ENCODE assay signal across 20 cellular contexts in genomic region chr19:55050749-55051532, GRCh38. TPM values are rescaled to one million over a fixed set of nuclear protein-coding genes. Genes with fewer than 3 reads are reported as not detected.
DNase-seq lines count a peak whose midpoint lies in the region; ATAC-seq, FAIRE-seq and TF ChIP-seq lines count a peak whose summit lies in the region.
"Had no signal": no experiment of that assay in that cellular context is flagged by ENCODE, and none has a peak within 500 bp of the region (broad histone marks: within the 10 kb centered on the region; RNA-seq: fewer than 3 reads in every experiment).

No MANE protein-coding gene starts in this region.

- H2BK12ac ChIP-seq in neuronal stem cell (ENCODE audit: low read length): no peak overlapping the region

- intact Hi-C loops in K562 (cut with micrococcal nuclease) (no loop called here), esophagus squamous epithelium (cut with DNase I) (no loop called here)

- H2AFZ ChIP-seq in K562 (ENCODE audit: low read depth, low read length) (no peak overlapping the region), neuronal stem cell (ENCODE audit: low read length) (no peak overlapping the region)

- H4K8ac ChIP-seq in neuronal stem cell (ENCODE audit: low read depth, low read length): no peak overlapping the region

- H3K18ac ChIP-seq in neuronal stem cell (ENCODE audit: low read length): peak overlapping the region; percentile 38

- TF ChIP-seq CTCF in K562 (IDR thresholded peaks at IDR 0.05 in 2 of 3, conservative IDR thresholded peaks at IDR 0.05 in 1 of 3; ENCODE audit: insufficient read depth in 2 of 3, low read depth in 1 of 3, low read length in 3 of 3) (no peak), esophagus squamous epithelium (IDR thresholded peaks at IDR 0.05) (no peak)

- in situ Hi-C loops in K562 (cut with MboI): no loop called here

- H3K9ac ChIP-seq in K562 (ENCODE audit: insufficient read depth in 1 of 2, low read depth in 2 of 2, low read length in 2 of 2) (no peak overlapping the region), neuronal stem cell (ENCODE audit: low read depth, low read length, poor library complexity) (no peak overlapping the region)

- 96% methylated on average over 22 of the region's 25 CpGs for WGBS in K562 (ENCODE audit: insufficient coverage, low coverage, missing lambda C conversion rate)
- WGBS in esophagus squamous epithelium, 2 donors: 90 to 94% methylated on average over 22 to 24 of the region's 25 CpGs
- no CpG with 5 or more reads among the region's 25 CpGs for WGBS in neuronal stem cell (ENCODE audit: extremely low coverage in 2 of 2, insufficient read length in 2 of 2, insufficient replicate concordance in 1 of 2), 2 donors

- H3K14ac ChIP-seq in neuronal stem cell (ENCODE audit: low read length): no peak overlapping the region

- POLR2A ChIA-PET in K562 (lab: Yijun Ruan, JAX): interaction anchor here (1.1 kb wide), 1 partner anchor 109 kb away, joined by 3 read pairs; no protein-coding TSS in a partner anchor

- DNase-seq in K562 (ENCODE audit: extremely low read depth in 1 of 4, low spot score in 3 of 4) (no peak), esophagus squamous epithelium (lab: John Stamatoyannopoulos, UW) (no peak), neuronal stem cell (ENCODE audit: low spot score) (no peak), dermis blood vessel endothelial cell (no peak)
- DNase-seq: ACHN; BE2C; C1 segment of cervical spinal cord; Caco-2; CD4-positive, CD25-positive, alpha-beta regulatory T cell; CD8-positive, alpha-beta memory T cell; DMS153; DMS79; GDM1; GOT3; H9 had no signal

- CTCF ChIA-PET in K562 (lab: Yijun Ruan, JAX; ENCODE audit: low intra/inter-chr PET ratio): no interaction called here

- no peak overlapping the region for H3K23ac ChIP-seq in neuronal stem cell (ENCODE audit: low read depth, low read length, poor library complexity)

- H3K4me2 ChIP-seq in K562 (ENCODE audit: insufficient read depth, low read length): no peak overlapping the region
- no peak overlapping the region for H3K4me2 ChIP-seq in neuronal stem cell (ENCODE audit: insufficient read depth, low read length, poor library complexity, severe bottlenecking)

- no peak overlapping the region for H2BK120ac ChIP-seq in neuronal stem cell (ENCODE audit: low read depth, low read length)

- H2BK5ac ChIP-seq in neuronal stem cell (ENCODE audit: low read length): no peak overlapping the region

- 0 out of 2 replicates have a peak, but pooled peaks cover 10% of the 10 kb centered on the region for H4K20me1 ChIP-seq in K562 (replicated peaks; ENCODE audit: control insufficient read depth, insufficient read depth, low read length)

- H3K4ac ChIP-seq in neuronal stem cell (ENCODE audit: low read length): no peak overlapping the region

- TF ChIP-seq POLR2A in K562 (conservative IDR thresholded peaks at IDR 0.05) (no peak), esophagus squamous epithelium (IDR thresholded peaks at IDR 0.05) (no peak)

- H2BK15ac ChIP-seq in neuronal stem cell (ENCODE audit: low read length): no peak overlapping the region

- H3K27ac ChIP-seq in K562 (ENCODE audit: extremely low read depth, low read depth, low read length): no peak overlapping the region
- peak overlapping the region in 3 of 4 donors; percentile 42 to 68 (median 53) for H3K27ac ChIP-seq in esophagus squamous epithelium
- H3K27ac ChIP-seq in neuronal stem cell (replicated peaks; ENCODE audit: low read length): no peak overlapping the region

- H3K4me3 ChIP-seq in K562: no peak overlapping the region
- no peak overlapping the region for H3K4me3 ChIP-seq in esophagus squamous epithelium
- no peak overlapping the region for H3K4me3 ChIP-seq in neuronal stem cell (ENCODE audit: low read length in 2 of 2)

- BruUV-seq in K562 (replicated peaks; lab: Mats Ljungman, UMichigan): no TSS peak

- H3K4me1 ChIP-seq in K562 (replicated peaks in 1 of 2; ENCODE audit: control insufficient read depth in 2 of 2, insufficient read depth in 2 of 2, low read length in 2 of 2) (peaks cover 0 to 11% of the 10 kb centered on the region in 2 experiments; a peak in 2 of 5 replicates), esophagus squamous epithelium (no peaks in the 10 kb centered on the region), neuronal stem cell (ENCODE audit: control insufficient read depth in 2 of 2, insufficient read depth in 1 of 2, low read depth in 1 of 2, low read length in 2 of 2) (no peaks in the 10 kb centered on the region)
- H3K4me1 ChIP-seq: BE2C, Caco-2 had no signal

- peaks cover 16% of the 10 kb centered on the region; the same call in 2 of the 3 replicates for H3K79me2 ChIP-seq in K562 (ENCODE audit: control insufficient read depth, insufficient read depth, low read length)

- TF ChIP-seq RAD21 in K562 (CRISPR knock-in tag; conservative IDR thresholded peaks at IDR 0.05 in 1 of 2, IDR thresholded peaks at IDR 0.05 in 1 of 2): no peak

- H4K91ac ChIP-seq in neuronal stem cell (ENCODE audit: low read depth, low read length, poor library complexity): no peak overlapping the region

- no peak for TF ChIP-seq EP300 in K562 (IDR thresholded peaks at IDR 0.05; ENCODE audit: low read length)

- ATAC-seq in K562: no peak; the same call in 2 of the 3 replicates
- ATAC-seq in GM21526 (IDR thresholded peaks at IDR 0.05; ENCODE audit: low FRiP score, unreplicated experiment): no peak
- ATAC-seq in HG03354 (IDR thresholded peaks at IDR 0.05; ENCODE audit: poor library complexity, severe bottlenecking, unreplicated experiment): no peak

- no peak overlapping the region for H2AK5ac ChIP-seq in neuronal stem cell (ENCODE audit: low read depth, low read length)

- H3K79me1 ChIP-seq in neuronal stem cell (ENCODE audit: low read depth, low read length): no peaks in the 10 kb centered on the region

- no peaks in the 10 kb centered on the region for H3K9me3 ChIP-seq in K562 (replicated peaks; ENCODE audit: control insufficient read depth, insufficient read depth, low read depth, low read length)
- H3K9me3 ChIP-seq in esophagus squamous epithelium: no peaks in the 10 kb centered on the region
- no peaks in the 10 kb centered on the region for H3K9me3 ChIP-seq in neuronal stem cell (replicated peaks in 1 of 2; ENCODE audit: control insufficient read depth in 2 of 2, insufficient read depth in 1 of 2, low read depth in 1 of 2, low read length in 2 of 2)
- H3K9me3 ChIP-seq: BE2C, Caco-2 had no signal

- H3K27me3 ChIP-seq in K562 (ENCODE audit: control insufficient read depth in 2 of 2, insufficient read depth in 2 of 2, low read length in 2 of 2) (no peaks in the 10 kb centered on the region), esophagus squamous epithelium (no peaks in the 10 kb centered on the region), neuronal stem cell (ENCODE audit: control insufficient read depth in 3 of 3, insufficient read depth in 3 of 3, low read depth in 1 of 3, low read length in 3 of 3) (no peaks in the 10 kb centered on the region)
- H3K27me3 ChIP-seq: BE2C had no signal

- H3K36me3 ChIP-seq in K562 (ENCODE audit: control insufficient read depth, insufficient read depth, low read length) (peaks cover 89% of the 10 kb centered on the region; the same call in 2 of the 3 replicates), esophagus squamous epithelium (peaks cover 12 to 100% (median 51%) of the 10 kb centered on the region in 3 donors), neuronal stem cell (replicated peaks in 1 of 2; ENCODE audit: control insufficient read depth in 2 of 2, insufficient read depth in 2 of 2, low read length in 2 of 2) (peaks cover 31 to 83% of the 10 kb centered on the region in 2 donors)

- FAIRE-seq in K562 (lab: Jason Lieb, UNC): no peak
- FAIRE-seq: A204.1, GM12892, GM18507 had no signal

- H3K9me1 ChIP-seq in K562 (ENCODE audit: control insufficient read depth, insufficient read depth, low read length): no peaks in the 10 kb centered on the region

RNA-seq across cellular contexts. Expression of gene RDH13, which starts 12.0 kb away (rescaled TPM):
- total RNA-seq in K562 (2011; cell fraction: chromatin; rRNA removed; ENCODE audit: low replicate concordance): 86.2 and 226 TPM in 2 replicates
- total RNA-seq in K562 (2011; cell fraction: nucleolus; rRNA removed): 132 and 156 TPM in 2 replicates
- total RNA-seq in K562 (2011; cell fraction: nucleoplasm; rRNA removed): 101 and 114 TPM in 2 replicates
- 63.2 and 78.7 TPM in 2 replicates for total RNA-seq in K562 (2014; rRNA removed)
- 25.8 and 29.2 TPM in 2 replicates for total RNA-seq in K562 (2014; rRNA removed; fragmentation: Illumina TruSeq; extraction: Trizol)
- total RNA-seq in K562 (2015; rRNA removed; fragmentation: Illumina TruSeq; extraction: Trizol): 41.9 and 43.3 TPM in 2 replicates
- 65.7 and 70.3 TPM in 2 replicates for total RNA-seq in K562 (2021)
- polyA plus RNA-seq in K562 (2011; rRNA removed): 23.3 and 28.6 TPM in 2 replicates
- 19.8 and 50.7 TPM in 2 replicates for polyA plus RNA-seq in K562 (2011; cell fraction: cytosol; rRNA removed)
- 75.3 and 114 TPM in 2 replicates for polyA plus RNA-seq in K562 (2011; cell fraction: nucleus; rRNA removed)
- 36.1 and 51.9 TPM in 2 replicates for polyA plus RNA-seq in K562 (2012)
- 39.5 and 44.9 TPM in 2 replicates for polyA plus RNA-seq in K562 (2014; fragmentation: Illumina TruSeq; extraction: Trizol)
- polyA plus RNA-seq in K562 (2014; fragmentation: Nextera tagmentation; extraction: Ambion mirVana): 1 to 10 TPM; 7.5 to 9.8 TPM
- polyA plus RNA-seq in K562 (2014; rRNA removed): 51.2 and 53.8 TPM in 2 replicates
- polyA minus RNA-seq in K562 (2011; rRNA and poly(A)+ RNA removed): 19.9 and 43.3 TPM in 2 replicates
- polyA minus RNA-seq in K562 (2011; cell fraction: cytosol; rRNA and poly(A)+ RNA removed): 18.3 and 33.0 TPM in 2 replicates
- 32.5 and 38.9 TPM in 2 replicates for polyA minus RNA-seq in K562 (2011; cell fraction: nucleus; rRNA and poly(A)+ RNA removed)
- 10 to 100 TPM; 32.2 to 68.0 (median 41.4) TPM for total RNA-seq in esophagus squamous epithelium
- polyA plus RNA-seq in neuronal stem cell (2013, experiment 1 of 2): 7.9 TPM
- 7.9 TPM for polyA plus RNA-seq in neuronal stem cell (2013, experiment 2 of 2)
- total RNA-seq in dermis blood vessel endothelial cell: 18.4 and 20.8 TPM in 2 replicates

RNA-seq across cellular contexts. Expression of gene GP6, which starts 12.9 kb away (rescaled TPM):
- total RNA-seq in K562 (2011; cell fraction: chromatin; rRNA removed; ENCODE audit: low replicate concordance): 21.2 and 44.5 TPM in 2 replicates
- total RNA-seq in K562 (2011; cell fraction: nucleolus; rRNA removed): 22.6 and 39.5 TPM in 2 replicates
- 29.0 and 50.9 TPM in 2 replicates for total RNA-seq in K562 (2011; cell fraction: nucleoplasm; rRNA removed)
- total RNA-seq in K562 (2014; rRNA removed) (9.7 and 14.7 TPM in 2 replicates), K562 (2014; rRNA removed; fragmentation: Illumina TruSeq; extraction: Trizol) (5.7 and 7.3 TPM in 2 replicates), K562 (2015; rRNA removed; fragmentation: Illumina TruSeq; extraction: Trizol) (3.1 and 3.2 TPM in 2 replicates), K562 (2021) (13.8 and 21.1 TPM in 2 replicates), esophagus squamous epithelium (not detected), dermis blood vessel endothelial cell (not detected in 2 replicates)
- polyA plus RNA-seq in K562 (2011; rRNA removed) (4.6 and 15.8 TPM in 2 replicates), K562 (2014; fragmentation: Illumina TruSeq; extraction: Trizol) (19.6 and 26.5 TPM in 2 replicates), K562 (2014; fragmentation: Nextera tagmentation; extraction: Ambion mirVana) (1 to 10 TPM; 5.4 to 5.7 TPM), K562 (2014; rRNA removed) (12.4 and 17.5 TPM in 2 replicates)
- polyA plus RNA-seq in K562 (2011; cell fraction: cytosol; rRNA removed): 4.3 and 28.1 TPM in 2 replicates
- 3.8 and 33.4 TPM in 2 replicates for polyA plus RNA-seq in K562 (2011; cell fraction: nucleus; rRNA removed)
- 6.4 and 10.7 TPM in 2 replicates for polyA plus RNA-seq in K562 (2012)
- polyA minus RNA-seq in K562 (2011; rRNA and poly(A)+ RNA removed): 1.9 and 8.0 TPM in 2 replicates
- 3.7 and 9.2 TPM in 2 replicates for polyA minus RNA-seq in K562 (2011; cell fraction: cytosol; rRNA and poly(A)+ RNA removed)
- 1.9 and 6.6 TPM in 2 replicates for polyA minus RNA-seq in K562 (2011; cell fraction: nucleus; rRNA and poly(A)+ RNA removed)
- 0.26 TPM for polyA plus RNA-seq in neuronal stem cell (2013, experiment 1 of 2)
- 0.17 TPM for polyA plus RNA-seq in neuronal stem cell (2013, experiment 2 of 2)
- total RNA-seq: Caco-2; CD8-positive, alpha-beta memory T cell had no signal
- polyA plus RNA-seq: CD4-positive, CD25-positive, alpha-beta regulatory T cell had no signal

RNA-seq across cellular contexts. Expression of gene EPS8L1, which starts 24.7 kb away (rescaled TPM):
- total RNA-seq in K562 (2011; cell fraction: chromatin; rRNA removed; ENCODE audit: low replicate concordance): 21.2 and 53.9 TPM in 2 replicates
- total RNA-seq in K562 (2011; cell fraction: nucleolus; rRNA removed): 25.4 and 29.5 TPM in 2 replicates
- 24.6 and 30.8 TPM in 2 replicates for total RNA-seq in K562 (2011; cell fraction: nucleoplasm; rRNA removed)
- 18.1 and 21.3 TPM in 2 replicates for total RNA-seq in K562 (2014; rRNA removed)
- 6.8 and 8.0 TPM in 2 replicates for total RNA-seq in K562 (2014; rRNA removed; fragmentation: Illumina TruSeq; extraction: Trizol)
- 9.6 and 11.5 TPM in 2 replicates for total RNA-seq in K562 (2015; rRNA removed; fragmentation: Illumina TruSeq; extraction: Trizol)
- total RNA-seq in K562 (2021): 17.3 and 18.9 TPM in 2 replicates
- polyA plus RNA-seq in K562 (2011; rRNA removed): 11.9 and 13.2 TPM in 2 replicates
- polyA plus RNA-seq in K562 (2011; cell fraction: cytosol; rRNA removed): 9.1 and 15.2 TPM in 2 replicates
- 39.1 and 62.6 TPM in 2 replicates for polyA plus RNA-seq in K562 (2011; cell fraction: nucleus; rRNA removed)
- 22.7 and 23.7 TPM in 2 replicates for polyA plus RNA-seq in K562 (2012)
- 13.5 and 14.0 TPM in 2 replicates for polyA plus RNA-seq in K562 (2014; fragmentation: Illumina TruSeq; extraction: Trizol)
- under 1 TPM; 0.35 to 0.59 TPM for polyA plus RNA-seq in K562 (2014; fragmentation: Nextera tagmentation; extraction: Ambion mirVana)
- polyA plus RNA-seq in K562 (2014; rRNA removed): 15.9 and 22.1 TPM in 2 replicates
- 3.1 and 7.7 TPM in 2 replicates for polyA minus RNA-seq in K562 (2011; rRNA and poly(A)+ RNA removed)
- polyA minus RNA-seq in K562 (2011; cell fraction: cytosol; rRNA and poly(A)+ RNA removed): 5.2 and 6.4 TPM in 2 replicates
- polyA minus RNA-seq in K562 (2011; cell fraction: nucleus; rRNA and poly(A)+ RNA removed): 10.0 and 12.8 TPM in 2 replicates
- 100 to 1,000 TPM; 151 to 341 (median 286) TPM for total RNA-seq in esophagus squamous epithelium
- polyA plus RNA-seq in neuronal stem cell (2013, experiment 1 of 2): 19.6 TPM
- polyA plus RNA-seq in neuronal stem cell (2013, experiment 2 of 2): 18.4 TPM
- 12.6 and 15.6 TPM in 2 replicates for total RNA-seq in dermis blood vessel endothelial cell

Comparison
In these comparisons a context has a peak if more than half of its experiments do, and no peak if none do; other contexts are left out.
1. H3K27ac ChIP-seq: peak in esophagus squamous epithelium (3 of 4); none in K562 (single experiment) and neuronal stem cell (single experiment).